In genomic region chr2:5697554-5697953, GRCh38 we compare ENCODE assay signal across 14 cellular contexts. TPM values are rescaled to one million over a fixed set of nuclear protein-coding genes. Genes with fewer than 3 reads are reported as not detected.
DNase-seq lines count a peak whose midpoint lies in the region; FAIRE-seq and TF ChIP-seq lines count a peak whose summit lies in the region.
"Had no signal": no experiment of that assay in that cellular context is flagged by ENCODE, and none has a peak within 500 bp of the region (broad histone marks: within the 10 kb centered on the region; RNA-seq: fewer than 3 reads in every experiment).

No MANE protein-coding gene starts in this region.

- WGBS in hepatocyte (ENCODE audit: low lambda C conversion rate, missing lambda C conversion rate), result 22% methylated on average over 8 of the region's 8 CpGs

- H3K4me1 ChIP-seq in NT2/D1 (ENCODE audit: insufficient read depth, insufficient read length) (no peaks in the 10 kb centered on the region), hepatocyte (ENCODE audit: insufficient read depth) (no peaks in the 10 kb centered on the region)

- peak overlapping the region; percentile 51 for H2AFZ ChIP-seq in hepatocyte

- H3K9me3 ChIP-seq in NT2/D1 (ENCODE audit: insufficient read depth, low read length) (no peaks in the 10 kb centered on the region), hepatocyte (ENCODE audit: low read depth) (no peaks in the 10 kb centered on the region)
- H3K9me3 ChIP-seq: testis had no signal

- peak overlapping the region; percentile 91 for H3K27ac ChIP-seq in hepatocyte
- H3K27ac ChIP-seq: testis had no signal

- H3K4me3 ChIP-seq in NT2/D1 (ENCODE audit: insufficient read length, low read depth) (no peak overlapping the region), hepatocyte (peak overlapping the region; percentile 73), retinal pigment epithelial cell (ENCODE audit: low read length) (peak overlapping the region; percentile 86)

- no peak for TF ChIP-seq POLR2A in GM12891 (IDR thresholded peaks at IDR 0.05; ENCODE audit: low read depth, low read length)

- H3K36me3 ChIP-seq in NT2/D1 (ENCODE audit: insufficient read depth, insufficient read length, low read length), result peaks cover 5% of the 10 kb centered on the region
- no peaks in the 10 kb centered on the region for H3K36me3 ChIP-seq in hepatocyte (replicated peaks; ENCODE audit: insufficient read depth, low read depth)

- H3K4me2 ChIP-seq in hepatocyte, result peak overlapping the region; percentile 90

- no peaks in the 10 kb centered on the region for H3K27me3 ChIP-seq in NT2/D1 (ENCODE audit: insufficient read depth, insufficient read length)
- peaks cover 7% of the 10 kb centered on the region for H3K27me3 ChIP-seq in hepatocyte
- H3K27me3 ChIP-seq: testis had no signal

- DNase-seq in NCI-H2171 treated with DMSO at 0.1 percent for 48 hours (lab: John Stamatoyannopoulos, UW) (peak; percentile 57), NCI-H2171 (lab: John Stamatoyannopoulos, UW) (no peak), NT2/D1 (ENCODE audit: low read depth, low spot score) (no peak), hepatocyte (ENCODE audit: low spot score) (no peak), retinal pigment epithelial cell (ENCODE audit: low read depth) (no peak), DMS153 (lab: John Stamatoyannopoulos, UW) (no peak), NCI-H446 (lab: John Stamatoyannopoulos, UW) (no peak), GM12891 (ENCODE audit: insufficient read length, low spot score) (no peak)
- DNase-seq: activated CD4-positive, CD25-positive, alpha-beta regulatory T cell; activated T-cell treated with anti-CD3 and anti-CD28 coated beads, Interleukin-2, amount 50 U/mL, for 24 hours; aorta; erythroblast; testis had no signal

- no peaks in the 10 kb centered on the region for H3K9me2 ChIP-seq in hepatocyte (replicated peaks; ENCODE audit: insufficient read depth)

- no peak for FAIRE-seq in GM12891 (lab: Jason Lieb, UNC)

- peaks cover 37% of the 10 kb centered on the region for H4K20me1 ChIP-seq in hepatocyte (ENCODE audit: insufficient read depth, poor library complexity, severe bottlenecking)

- peaks cover 82% of the 10 kb centered on the region for H3K79me2 ChIP-seq in hepatocyte

- TF ChIP-seq CTCF in hepatocyte (IDR thresholded peaks at IDR 0.05; ENCODE audit: poor library complexity), result no peak
- TF ChIP-seq CTCF in retinal pigment epithelial cell (conservative IDR thresholded peaks at IDR 0.05; ENCODE audit: low read depth, low read length), result no peak

- peak overlapping the region; percentile 51 for H3K9ac ChIP-seq in NT2/D1 (ENCODE audit: insufficient read length, low read depth)

TF ChIP-seq in GM12891, 5 proteins besides CTCF, POLR2A, EP300 and RAD21:
- TF ChIP-seq POU2F2 (IDR thresholded peaks at IDR 0.05; ENCODE audit: low read depth, low read length) (no peak), PAX5 (IDR thresholded peaks at IDR 0.05; ENCODE audit: insufficient read depth, low read length, severe bottlenecking) (no peak), SPI1 (IDR thresholded peaks at IDR 0.05; ENCODE audit: low read depth, low read length) (no peak), TAF1 (IDR thresholded peaks at IDR 0.05; ENCODE audit: low read depth, low read length) (no peak), POLR2AphosphoS5 (IDR thresholded peaks at IDR 0.05; ENCODE audit: low read depth, low read length) (no peak)

RNA-seq across cellular contexts. Expression of gene SOX11, which starts 5.4 kb away (rescaled TPM):
- 16.6 and 20.7 TPM in 2 replicates for total RNA-seq in hepatocyte
- 2.5 and 3.0 TPM in 2 replicates for polyA plus RNA-seq in hepatocyte
- 0.14 TPM for polyA plus RNA-seq in GM12891 (2012; ENCODE audit: low read depth, missing spikeins)
- total RNA-seq: posterior vena cava had no signal
- polyA plus RNA-seq: aorta had no signal
